Comparison of ENCODE assay signal across 22 cellular contexts in the genomic region with DNA sequence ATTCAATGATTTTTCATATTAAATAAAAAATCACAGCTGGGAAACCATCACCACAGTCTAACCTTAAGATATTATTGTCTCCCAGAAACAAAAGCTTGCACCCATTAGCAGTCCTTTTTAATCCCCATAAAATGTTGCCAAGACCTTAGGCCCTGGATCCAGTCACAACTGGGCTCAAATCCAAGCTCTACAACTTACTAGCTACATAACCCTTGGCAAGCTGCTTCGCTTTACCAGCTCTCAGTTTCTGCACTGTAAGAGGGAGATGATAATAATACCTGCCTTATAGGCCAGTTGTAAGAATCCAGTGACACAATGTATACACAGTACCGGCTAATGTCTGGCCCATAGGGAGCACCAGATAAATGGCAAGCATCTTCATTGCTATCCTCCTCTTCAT.
A peak's percentile ranks its signal among the peaks of the same experiment; 100 is the strongest.
DNase-seq lines count a peak whose midpoint lies in the region; ATAC-seq and TF ChIP-seq lines count a peak whose summit lies in the region.
"Had no signal": no experiment of that assay in that cellular context is flagged by ENCODE, and none has a peak within 500 bp of the region (broad histone marks: within the 10 kb centered on the region; RNA-seq: fewer than 3 reads in every experiment).

No MANE protein-coding gene starts in this region.

- H3K79me2 ChIP-seq in mammary epithelial cell (ENCODE audit: insufficient read depth, low read length) (no peaks in the 10 kb centered on the region), PC-3 (ENCODE audit: low read length) (no peaks in the 10 kb centered on the region)
- H3K79me2 ChIP-seq: parathyroid adenoma had no signal

- H3K27me3 Mint-ChIP-seq in MCF 10A (ENCODE audit: insufficient read depth, unreplicated experiment): no peaks in the 10 kb centered on the region
- H3K27me3 Mint-ChIP-seq: activated CD4-positive, alpha-beta memory T cell treated with anti-CD3 and anti-CD28 coated beads for 36 hours; activated naive CD8-positive, alpha-beta T cell had no signal

- no peak overlapping the region for H3K4me3 ChIP-seq in mammary epithelial cell (replicated peaks in 1 of 3; ENCODE audit: insufficient read depth in 1 of 3, low read depth in 2 of 3, low read length in 3 of 3)
- H3K4me3 ChIP-seq in PC-3 (ENCODE audit: low read length): no peak overlapping the region
- H3K4me3 ChIP-seq: lung had no signal

- TF ChIP-seq CTCF in MCF 10A (IDR thresholded peaks at IDR 0.05; ENCODE audit: unreplicated experiment) (no peak), mammary epithelial cell (conservative IDR thresholded peaks at IDR 0.05 in 1 of 2, IDR thresholded peaks at IDR 0.05 in 1 of 2; ENCODE audit: extremely low read depth in 1 of 2, insufficient read depth in 1 of 2, low read depth in 1 of 2, low read length in 2 of 2) (no peak), PC-3 (conservative IDR thresholded peaks at IDR 0.05; ENCODE audit: low read depth, low read length) (no peak)

- H4K20me1 ChIP-seq in mammary epithelial cell (ENCODE audit: insufficient read depth, low read length): no peaks in the 10 kb centered on the region
- H4K20me1 ChIP-seq in PC-3 (ENCODE audit: low read length): no peaks in the 10 kb centered on the region

- POLR2A ChIA-PET in MCF 10A (lab: Yijun Ruan, JAX): no interaction called here
- POLR2A ChIA-PET in PC-3 (lab: Charles Lee; ENCODE audit: unreplicated experiment): interaction anchor here (0.5 kb wide), 1 partner anchor 16 kb away, joined by 3 read pairs; no protein-coding TSS in a partner anchor

- H3K9ac ChIP-seq in mammary epithelial cell (ENCODE audit: insufficient read depth, low read length) (no peak overlapping the region), PC-3 (ENCODE audit: low read length) (no peak overlapping the region)
- H3K9ac ChIP-seq: parathyroid adenoma had no signal

- dilution Hi-C loops in mammary epithelial cell (cut with HindIII; ENCODE audit: low sequenced_read_pairs): no loop called here

- CTCF ChIA-PET in MCF 10A (lab: Yijun Ruan, JAX) (interaction anchor here (0.7 kb wide), 1 partner anchor 218 kb away, joined by 3 read pairs; no protein-coding TSS in a partner anchor), mammary epithelial cell (lab: Charles Lee; ENCODE audit: low non-redundant PET) (no interaction called here), PC-3 (lab: Charles Lee) (no interaction called here)

- no peaks in the 10 kb centered on the region for H3K27me3 ChIP-seq in mammary epithelial cell (ENCODE audit: insufficient read depth, low read length)
- no peaks in the 10 kb centered on the region for H3K27me3 ChIP-seq in PC-3 (ENCODE audit: low read length)
- H3K27me3 ChIP-seq: brain microvascular endothelial cell had no signal

- no peak overlapping the region for H3K4me3 Mint-ChIP-seq in MCF 10A (ENCODE audit: unreplicated experiment)
- H3K4me3 Mint-ChIP-seq: activated CD4-positive, alpha-beta memory T cell treated with anti-CD3 and anti-CD28 coated beads for 36 hours; activated naive CD8-positive, alpha-beta T cell; activated T-cell treated with anti-CD3 and anti-CD28 coated beads, Interleukin-2, amount 50 U/mL, for 4 hours; naive thymus-derived CD8-positive, alpha-beta T cell; T-helper 1 cell treated with Interleukin-12 subunit alpha and Interleukin-12 subunit beta and Interleukin-4 antibody, amounts not matched to agents 30 μg/mL and 1 μg/mL, for 36 hours had no signal

- no peak overlapping the region for H3K4me2 ChIP-seq in mammary epithelial cell (ENCODE audit: insufficient read depth, low read depth, low read length)
- 0 out of 2 replicates have a peak overlapping the region, but pooled peaks have one; percentile 12 for H3K4me2 ChIP-seq in PC-3 (ENCODE audit: low read length)

- H3K27ac Mint-ChIP-seq in MCF 10A (ENCODE audit: low read depth, unreplicated experiment): no peak overlapping the region
- H3K27ac Mint-ChIP-seq: activated CD4-positive, alpha-beta memory T cell treated with anti-CD3 and anti-CD28 coated beads for 36 hours; activated naive CD8-positive, alpha-beta T cell; naive thymus-derived CD8-positive, alpha-beta T cell; T-helper 1 cell treated with Interleukin-12 subunit alpha and Interleukin-12 subunit beta and Interleukin-4 antibody, amounts not matched to agents 30 μg/mL and 1 μg/mL, for 36 hours had no signal

- ATAC-seq in PC-3 (peak; percentile 85), GM18517 (IDR thresholded peaks at IDR 0.05; ENCODE audit: unreplicated experiment) (no peak)
- ATAC-seq: activated T-cell treated with anti-CD3 and anti-CD28 coated beads, Interleukin-2, amount 50 U/mL, for 4 hours; naive thymus-derived CD8-positive, alpha-beta T cell had no signal

- DNase-seq in MCF 10A (ENCODE audit: unreplicated experiment): peak; percentile 75
- DNase-seq in mammary epithelial cell: no peak
- peak; percentile 79 for DNase-seq in PC-3
- peak; percentile 46 for DNase-seq in fibroblast of the conjunctiva (ENCODE audit: low read depth)
- DNase-seq in NCI-H1436 (lab: John Stamatoyannopoulos, UW): no peak
- DNase-seq in NCI-H187 treated with DMSO at 0.1 percent for 48 hours (lab: John Stamatoyannopoulos, UW): no peak
- DNase-seq in D341Med (ENCODE audit: low spot score): no peak
- DNase-seq: activated CD4-positive, alpha-beta memory T cell treated with anti-CD3 and anti-CD28 coated beads for 36 hours; activated T-cell treated with anti-CD3 and anti-CD28 coated beads, Interleukin-2, amount 50 U/mL, for 4 hours; brain microvascular endothelial cell; GOT3; naive thymus-derived CD8-positive, alpha-beta T cell; NCI-H2081; NCI-H524; SHP77 treated with DMSO at 0.1 percent for 48 hours; WERI-Rb-1 had no signal

- H3K9me2 ChIP-seq in PC-3 (replicated peaks; ENCODE audit: low read length): no peaks in the 10 kb centered on the region

- no peaks in the 10 kb centered on the region for H3K9me3 ChIP-seq in mammary epithelial cell (replicated peaks; ENCODE audit: insufficient read depth, low read length)
- H3K9me3 ChIP-seq in PC-3 (ENCODE audit: low read length): no peaks in the 10 kb centered on the region

- H3K4me1 Mint-ChIP-seq in MCF 10A (ENCODE audit: insufficient read depth, unreplicated experiment): no peaks in the 10 kb centered on the region
- H3K4me1 Mint-ChIP-seq: naive thymus-derived CD8-positive, alpha-beta T cell had no signal

- no peaks in the 10 kb centered on the region for H3K4me1 ChIP-seq in mammary epithelial cell (ENCODE audit: insufficient read depth, low read length)
- H3K4me1 ChIP-seq in PC-3 (ENCODE audit: insufficient read depth, low read length): peaks cover 25% of the 10 kb centered on the region
- H3K4me1 ChIP-seq: parathyroid adenoma had no signal

- BruUV-seq in MCF 10A (replicated peaks; lab: Mats Ljungman, UMichigan): no TSS peak
- BruUV-seq in mammary epithelial cell (replicated peaks; lab: Mats Ljungman, UMichigan): no TSS peak
- no TSS peak for BruUV-seq in PC-3 (replicated peaks; lab: Mats Ljungman, UMichigan)

- peaks cover 20% of the 10 kb centered on the region for H3K9me3 Mint-ChIP-seq in MCF 10A (ENCODE audit: unreplicated experiment)
- H3K9me3 Mint-ChIP-seq: activated CD4-positive, alpha-beta memory T cell treated with anti-CD3 and anti-CD28 coated beads for 36 hours; activated T-cell treated with anti-CD3 and anti-CD28 coated beads, Interleukin-2, amount 50 U/mL, for 4 hours; naive thymus-derived CD8-positive, alpha-beta T cell; T-helper 1 cell treated with Interleukin-12 subunit alpha and Interleukin-12 subunit beta and Interleukin-4 antibody, amounts not matched to agents 30 μg/mL and 1 μg/mL, for 36 hours had no signal

- intact Hi-C loops in MCF 10A (cut with micrococcal nuclease) (no loop called here), mammary epithelial cell (cut with micrococcal nuclease) (no loop called here), PC-3 (cut with micrococcal nuclease) (loop anchor here (2.0 kb wide), 1 partner anchor 60 kb away; no protein-coding TSS in a partner anchor)

- H3K27ac ChIP-seq in mammary epithelial cell (ENCODE audit: insufficient read depth, low read depth, low read length) (no peak overlapping the region), PC-3 (ENCODE audit: low read length) (0 out of 2 replicates have a peak overlapping the region, but pooled peaks have one; percentile 13)
- H3K27ac ChIP-seq: brain microvascular endothelial cell, C4-2B, parathyroid adenoma, WERI-Rb-1 had no signal

- H3K36me3 ChIP-seq in mammary epithelial cell (ENCODE audit: insufficient read depth, low read length) (no peaks in the 10 kb centered on the region), PC-3 (ENCODE audit: low read depth, low read length) (no peaks in the 10 kb centered on the region)
- H3K36me3 ChIP-seq: brain microvascular endothelial cell, WERI-Rb-1 had no signal

- no peaks in the 10 kb centered on the region for H3K36me3 Mint-ChIP-seq in MCF 10A (ENCODE audit: insufficient read depth, unreplicated experiment)
- H3K36me3 Mint-ChIP-seq: activated CD4-positive, alpha-beta memory T cell treated with anti-CD3 and anti-CD28 coated beads for 36 hours; activated naive CD8-positive, alpha-beta T cell; naive thymus-derived CD8-positive, alpha-beta T cell had no signal

- WGBS in mammary epithelial cell (ENCODE audit: low coverage, missing lambda C conversion rate): no CpG with 5 or more reads among the region's 2 CpGs

- in situ Hi-C loops in mammary epithelial cell (cut with MboI; ENCODE audit: low sequenced_read_pairs in 2 of 2): no loop called here

- no peaks in the 10 kb centered on the region for H3F3A ChIP-seq in PC-3 (ENCODE audit: low read length, unreplicated experiment)

- H2AFZ ChIP-seq in mammary epithelial cell (ENCODE audit: low read depth, low read length) (no peak overlapping the region), PC-3 (ENCODE audit: low read length) (no peak overlapping the region)
- H2AFZ ChIP-seq: parathyroid adenoma had no signal

Comparison
In these comparisons a context has a peak if more than half of its experiments do, and no peak if none do; other contexts are left out.
1. DNase-seq: peak in MCF 10A (single experiment), PC-3 (single experiment) and fibroblast of the conjunctiva (single experiment); none in mammary epithelial cell (single experiment), NCI-H1436 (single experiment), NCI-H187 treated with DMSO at 0.1 percent for 48 hours (single experiment) and D341Med (single experiment).